ENCODE assay signal across 25 cellular contexts in genomic region chr2:210363876-210364275, GRCh38. TPM values are rescaled to one million over a fixed set of nuclear protein-coding genes. Genes with fewer than 3 reads are reported as not detected.
DNase-seq lines count a peak whose midpoint lies in the region; ATAC-seq, FAIRE-seq and TF ChIP-seq lines count a peak whose summit lies in the region.
"Had no signal": no experiment of that assay in that cellular context is flagged by ENCODE, and none has a peak within 500 bp of the region (broad histone marks: within the 10 kb centered on the region; RNA-seq: fewer than 3 reads in every experiment).

No MANE protein-coding gene starts in this region.

- H3K36me3 ChIP-seq in HepG2 (replicated peaks in 1 of 2; ENCODE audit: control insufficient read depth in 1 of 2, insufficient read depth in 2 of 2, low read length in 2 of 2) (no peaks in the 10 kb centered on the region), right lobe of liver (no peaks in the 10 kb centered on the region)
- H3K36me3 ChIP-seq: SJSA1 had no signal

- DNase-seq in HepG2 (ENCODE audit: low spot score) (peak; percentile 63), right lobe of liver (no peak), globus pallidus (ENCODE audit: low spot score) (peak; percentile 3), pons (ENCODE audit: low spot score) (peak; percentile 42), NCI-H1436 (lab: John Stamatoyannopoulos, UW) (no peak), DMS 273 (lab: John Stamatoyannopoulos, UW; ENCODE audit: unreplicated experiment) (no peak)
- no peak for DNase-seq in stimulated activated CD4-positive, alpha-beta T cell treated with anti-CD3 and anti-CD28 coated beads, Interleukin-2, amount 100 ng/mL, for 48 hours
- DNase-seq: 8988T, GM23248, MV-4-11, NCI-H2029, NCI-H446 treated with DMSO at 0.1 percent for 48 hours, PC-9, Right ventricle myocardium superior had no signal

- TF ChIP-seq RAD21 in HepG2 (CRISPR knock-in tag; IDR thresholded peaks at IDR 0.05): no peak

- H3K9me3 ChIP-seq in HepG2 (ENCODE audit: low read length) (no peaks in the 10 kb centered on the region), right lobe of liver (no peaks in the 10 kb centered on the region)
- H3K9me3 ChIP-seq: SJSA1 had no signal

- H3K4me1 ChIP-seq in HepG2 (ENCODE audit: insufficient read depth, low read length): peaks cover 13% of the 10 kb centered on the region; the same call in 1 of the 2 replicates
- H3K4me1 ChIP-seq in right lobe of liver: no peaks in the 10 kb centered on the region

- intact Hi-C loops in HepG2 (cut with micrococcal nuclease; ENCODE audit: unreplicated experiment): no loop called here
- intact Hi-C loops in right lobe of liver (cut with DNase I): no loop called here

- H3K79me2 ChIP-seq in HepG2 (ENCODE audit: insufficient read depth, low read length): no peaks in the 10 kb centered on the region

- in situ Hi-C loops in HepG2 (cut with HindIII; ENCODE audit: extremely low pct_ligation_motif_present, low pct_unique_long_range_greater_than_20kb): no loop called here

- no peak overlapping the region for H3K9ac ChIP-seq in HepG2 (ENCODE audit: insufficient read depth, low read depth, low read length)
- H3K9ac ChIP-seq: GM23248 had no signal

- H3K27ac ChIP-seq in HepG2 (ENCODE audit: extremely low read length, insufficient read depth, low read length) (no peak overlapping the region), right lobe of liver (no peak overlapping the region)
- H3K27ac ChIP-seq: GM23248, PC-9, SJSA1 had no signal

- H4K20me1 ChIP-seq in HepG2 (ENCODE audit: insufficient read depth, low read length): no peaks in the 10 kb centered on the region

- peak; percentile 95 for ATAC-seq in HepG2
- ATAC-seq in right lobe of liver: no peak
- ATAC-seq: K562 had no signal

- TF ChIP-seq CTCF in HepG2 (CRISPR knock-in tag; IDR thresholded peaks at IDR 0.05) (no peak), right lobe of liver (IDR thresholded peaks at IDR 0.05) (no peak)

- H3K27me3 ChIP-seq in HepG2 (ENCODE audit: control insufficient read depth in 1 of 2, insufficient read depth in 2 of 2, low read length in 2 of 2): peaks cover 0 to 4% of the 10 kb centered on the region in 2 experiments; a peak in 1 of 5 replicates
- no peaks in the 10 kb centered on the region for H3K27me3 ChIP-seq in right lobe of liver
- H3K27me3 ChIP-seq: SJSA1 had no signal

- FAIRE-seq in HepG2 (lab: Jason Lieb, UNC): no peak
- FAIRE-seq: D721Med, GM18507, K562 had no signal

- CTCF ChIA-PET in HepG2 (lab: Yijun Ruan, JAX; ENCODE audit: low intra/inter-chr PET ratio, low total read pairs): no interaction called here

- TF ChIP-seq EP300 in HepG2 (IDR thresholded peaks at IDR 0.05; ENCODE audit: low read depth in 2 of 2, low read length in 2 of 2): no peak
- TF ChIP-seq EP300 in HepG2 (CRISPR knock-in tag; IDR thresholded peaks at IDR 0.05; ENCODE audit: borderline replicate concordance): no peak

- H2AFZ ChIP-seq in HepG2 (ENCODE audit: low read length): no peak overlapping the region
- H2AFZ ChIP-seq: GM23248, PC-9 had no signal

- H3K4me3 ChIP-seq in HepG2 (replicated peaks in 1 of 3; ENCODE audit: insufficient read depth in 1 of 3, low read depth in 2 of 3, low read length in 3 of 3) (no peak overlapping the region), right lobe of liver (no peak overlapping the region)
- H3K4me3 ChIP-seq: GM23248, K562, PC-9, SJSA1 had no signal

- no TSS peak for BruUV-seq in HepG2 (replicated peaks; lab: Mats Ljungman, UMichigan)

- POLR2A ChIA-PET in HepG2 (lab: Yijun Ruan, JAX): no interaction called here

- TF ChIP-seq POLR2A in HepG2 (IDR thresholded peaks at IDR 0.05; ENCODE audit: insufficient read depth in 1 of 2, low read depth in 2 of 2, low read length in 2 of 2): no peak
- TF ChIP-seq POLR2A in right lobe of liver (IDR thresholded peaks at IDR 0.05): no peak

- H3K4me2 ChIP-seq in HepG2 (ENCODE audit: low read depth, low read length): no peak overlapping the region
- H3K4me2 ChIP-seq: PC-9 had no signal

TF ChIP-seq in HepG2, 621 proteins besides CTCF, POLR2A, EP300 and RAD21:
- TF ChIP-seq XRCC5 (optimal IDR thresholded peaks at IDR 0.05; ENCODE audit: low read length) (peak; percentile 59), ZNF3 (CRISPR knock-in tag; IDR thresholded peaks at IDR 0.05) (no peak), ZNF614 (CRISPR knock-in tag; IDR thresholded peaks at IDR 0.05; ENCODE audit: borderline replicate concordance) (no peak), MBD4 (IDR thresholded peaks at IDR 0.05; ENCODE audit: borderline replicate concordance, low read length) (no peak)

RNA-seq across cellular contexts. Expression of gene MYL1, which starts 48.9 kb away (rescaled TPM):
- total RNA-seq in HepG2 (2016; rRNA removed; fragmentation: Illumina TruSeq; extraction: Trizol) (not detected in 2 replicates), right lobe of liver (1 to 10 TPM in 1 of 6 experiments, under 1 TPM in 1, not detected in 4; 0.28 to 1.3 TPM)
- total RNA-seq in HepG2 (2016; cell fraction: cytosol; rRNA removed; fragmentation: Illumina TruSeq; extraction: Trizol; ENCODE audit: low read depth): not detected in 2 replicates
- total RNA-seq in HepG2 (2016; cell fraction: insoluble cytoplasmic fraction; rRNA removed; fragmentation: Illumina TruSeq; extraction: Trizol): not detected in 2 replicates
- not detected in 2 replicates for total RNA-seq in HepG2 (2016; cell fraction: membrane; rRNA removed; fragmentation: Illumina TruSeq; extraction: Trizol)
- total RNA-seq in HepG2 (2016; cell fraction: nucleus; rRNA removed; fragmentation: Illumina TruSeq; extraction: Trizol): not detected in 2 replicates
- not detected in 2 replicates for polyA plus RNA-seq in HepG2 (2011; rRNA removed)
- polyA plus RNA-seq in HepG2 (2011; cell fraction: cytosol; rRNA removed): not detected in 2 replicates
- not detected in 2 replicates for polyA plus RNA-seq in HepG2 (2011; cell fraction: nucleus; rRNA removed)
- polyA plus RNA-seq in HepG2 (2012): not detected in 2 replicates
- not detected in 2 replicates for polyA plus RNA-seq in HepG2 (2016; cell fraction: cytosol; fragmentation: Illumina TruSeq; extraction: Trizol; ENCODE audit: low read depth)
- polyA plus RNA-seq in HepG2 (2016; cell fraction: insoluble cytoplasmic fraction; fragmentation: Illumina TruSeq; extraction: Trizol; ENCODE audit: low read depth): not detected in 2 replicates
- not detected in 2 replicates for polyA plus RNA-seq in HepG2 (2016; cell fraction: membrane; fragmentation: Illumina TruSeq; extraction: Trizol; ENCODE audit: low read depth)
- polyA plus RNA-seq in HepG2 (2016; cell fraction: nucleus; fragmentation: Illumina TruSeq; extraction: Trizol; ENCODE audit: insufficient read depth, low read depth): not detected in 2 replicates
- polyA minus RNA-seq in HepG2 (2011; rRNA and poly(A)+ RNA removed; ENCODE audit: low replicate concordance): not detected in 2 replicates
- not detected in 2 replicates for polyA minus RNA-seq in HepG2 (2011; cell fraction: cytosol; rRNA and poly(A)+ RNA removed)
- polyA minus RNA-seq in HepG2 (2011; cell fraction: nucleus; rRNA and poly(A)+ RNA removed): not detected in 2 replicates
- total RNA-seq: Daoy, G401, GM23248, H9, HT-29, K562, MCF 10A, PC-9, Right ventricle myocardium superior, RPMI7951, SJSA1 had no signal
- polyA plus RNA-seq: BJ, GM23248, K562 had no signal

Comparison
In these comparisons a context has a peak if more than half of its experiments do, and no peak if none do; other contexts are left out.
1. DNase-seq: peak in HepG2 (single experiment), globus pallidus (single experiment) and pons (single experiment); none in right lobe of liver (0 of 3), NCI-H1436 (single experiment), DMS 273 (single experiment) and stimulated activated CD4-positive, alpha-beta T cell treated with anti-CD3 and anti-CD28 coated beads, Interleukin-2, amount 100 ng/mL, for 48 hours (0 of 2).